23 cellular contexts compared by ENCODE assay signal in the genomic region with DNA sequence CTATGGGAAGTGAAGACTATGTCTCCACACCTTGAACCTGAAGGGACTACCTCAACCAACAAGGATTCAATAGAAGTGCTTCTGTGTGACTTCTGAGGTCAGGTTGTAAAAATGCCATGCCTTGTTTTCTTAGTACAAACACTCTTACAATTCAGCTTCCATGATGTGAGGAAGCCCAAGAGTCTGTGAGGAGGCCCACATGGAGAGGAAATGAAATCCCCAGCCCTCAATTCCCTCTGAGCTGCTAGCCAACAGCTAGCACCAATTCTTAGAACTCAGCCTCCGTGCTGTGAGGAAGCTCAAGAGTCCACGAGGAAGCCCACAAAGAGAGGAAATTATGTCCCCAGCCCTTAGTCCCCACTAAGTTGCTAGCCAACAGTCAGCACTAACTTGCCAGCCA. TPM values are rescaled to one million over a fixed set of nuclear protein-coding genes. Genes with fewer than 3 reads are reported as not detected.
DNase-seq lines count a peak whose midpoint lies in the region; ATAC-seq, FAIRE-seq and TF ChIP-seq lines count a peak whose summit lies in the region.
"Had no signal": no experiment of that assay in that cellular context is flagged by ENCODE, and none has a peak within 500 bp of the region (broad histone marks: within the 10 kb centered on the region; RNA-seq: fewer than 3 reads in every experiment).

No MANE protein-coding gene starts in this region.

- peaks cover 23% of the 10 kb centered on the region; the same call in 2 of the 3 replicates for H3K36me3 Mint-ChIP-seq in GM23338 (ENCODE audit: low read depth)

- DNase-seq in GM23338 (ENCODE audit: low spot score) (no peak), GM12878 (ENCODE audit: low read depth, low spot score) (no peak), SHP77 treated with DMSO at 0.1 percent for 48 hours (lab: John Stamatoyannopoulos, UW) (no peak), stomach (no peak)
- DNase-seq: 8988T; ACHN; AML-193; BE2C; CD4-positive, alpha-beta T cell; CD8-positive, alpha-beta memory T cell; DMS 273 treated with DMSO at 0.1 percent for 48 hours; DMS79; EL; GF-D8; H9 had no signal

- peaks cover 10% of the 10 kb centered on the region for H3K27me3 Mint-ChIP-seq in GM23338 (ENCODE audit: insufficient read depth, low read depth, poor library complexity)

- no peak for TF ChIP-seq EP300 in GM12878 (IDR thresholded peaks at IDR 0.05; ENCODE audit: borderline replicate concordance in 1 of 2, control insufficient read depth in 1 of 2, low read depth in 2 of 2, low read length in 2 of 2)
- no peak for TF ChIP-seq EP300 in stomach (IDR thresholded peaks at IDR 0.05)

- H3K9ac ChIP-seq in GM12878 (ENCODE audit: control insufficient read depth, insufficient read depth, low read length), result no peak overlapping the region
- H3K9ac ChIP-seq: BLaER1 treated with 17β-estradiol and CSF1 and Interleukin-3, amounts not matched to agents 10 nM and 100 nM had no signal

- no TSS peak for BruUV-seq in GM12878 (replicated peaks; lab: Mats Ljungman, UMichigan)

- H4K20me1 ChIP-seq in GM23338 (replicated peaks; ENCODE audit: insufficient read depth) (no peaks in the 10 kb centered on the region), GM12878 (ENCODE audit: control insufficient read depth, insufficient read depth) (no peaks in the 10 kb centered on the region)
- H4K20me1 ChIP-seq: BLaER1 treated with 17β-estradiol and CSF1 and Interleukin-3, amounts not matched to agents 10 nM and 100 nM had no signal

- SMC1A ChIA-PET in GM12878 (lab: Charles Lee; ENCODE audit: uncharacterized antibody, unreplicated experiment), result interaction anchor here (1.2 kb wide), 1 partner anchor 85 kb away, joined by 3 read pairs; no protein-coding TSS in a partner anchor

- H3F3A ChIP-seq in GM23338 (replicated peaks; ENCODE audit: low read depth), result no peaks in the 10 kb centered on the region

- H3K27me3 ChIP-seq in GM23338 (ENCODE audit: insufficient read depth) (no peaks in the 10 kb centered on the region), GM12878 (replicated peaks in 1 of 2; ENCODE audit: control insufficient read depth in 2 of 2, insufficient read depth in 2 of 2, low read length in 1 of 2) (no peaks in the 10 kb centered on the region), stomach (no peaks in the 10 kb centered on the region)
- H3K27me3 ChIP-seq: BE2C; BLaER1 treated with 17β-estradiol and CSF1 and Interleukin-3, amounts not matched to agents 10 nM and 100 nM had no signal

- H3K4me3 ChIP-seq in GM23338, result no peak overlapping the region
- no peak overlapping the region for H3K4me3 ChIP-seq in HEK293 (ENCODE audit: low read depth, low read length)
- no peak overlapping the region for H3K4me3 ChIP-seq in GM12878
- no peak overlapping the region for H3K4me3 ChIP-seq in stomach
- H3K4me3 ChIP-seq: A549; BLaER1 treated with 17β-estradiol and CSF1 and Interleukin-3, amounts not matched to agents 10 nM and 100 nM had no signal

- H3K9me3 Mint-ChIP-seq in GM23338, result peaks cover 40% of the 10 kb centered on the region

- POLR2A ChIA-PET in HEK293 (lab: Yijun Ruan, JAX) (interaction anchor here (0.6 to 1.6 kb wide), 3 partner anchors 10 to 60 kb away, joined by 3 to 7 read pairs (median 4); no protein-coding TSS in a partner anchor), GM12878 (lab: Charles Lee) (interaction anchor here (0.6 kb wide), 1 partner anchor 8 kb away, joined by 5 read pairs; no protein-coding TSS in a partner anchor)

- TF ChIP-seq RAD21 in GM12878 (IDR thresholded peaks at IDR 0.05; ENCODE audit: insufficient read depth, low read depth, low read length), result no peak

- no peak overlapping the region for H3K27ac ChIP-seq in GM23338 (ENCODE audit: low read depth)
- H3K27ac ChIP-seq in HEK293 (ENCODE audit: extremely low read depth, low read depth, low read length), result no peak overlapping the region
- H3K27ac ChIP-seq in GM12878 (ENCODE audit: control insufficient read depth, insufficient read depth), result no peak overlapping the region
- H3K27ac ChIP-seq in stomach, result no peak overlapping the region
- H3K27ac ChIP-seq: A549; BLaER1 treated with 17β-estradiol and CSF1 and Interleukin-3, amounts not matched to agents 10 nM and 100 nM had no signal

- intact Hi-C loops in GM12878 (cut with micrococcal nuclease; ENCODE audit: unreplicated experiment), result no loop called here
- intact Hi-C loops in stomach (cut with DNase I; ENCODE audit: low total_unique reads), result no loop called here

- TF ChIP-seq CTCF in GM23338 (conservative IDR thresholded peaks at IDR 0.05; ENCODE audit: low read depth in 2 of 2), result no peak
- no peak for TF ChIP-seq CTCF in HEK293 (tag by site-specific recombination; IDR thresholded peaks at IDR 0.05)
- TF ChIP-seq CTCF in GM12878 (IDR thresholded peaks at IDR 0.05 in 2 of 3, conservative IDR thresholded peaks at IDR 0.05 in 1 of 3; ENCODE audit: control insufficient read depth in 2 of 3, extremely low read depth in 1 of 3, insufficient read depth in 1 of 3, low read depth in 3 of 3, low read length in 3 of 3), result no peak
- TF ChIP-seq CTCF in stomach (IDR thresholded peaks at IDR 0.05), result no peak

- no peak overlapping the region for H3K4me3 Mint-ChIP-seq in GM23338
- H3K4me3 Mint-ChIP-seq: CD14-positive monocyte; CD4-positive, alpha-beta T cell; CD8-positive, alpha-beta memory T cell; H9 had no signal

- CTCF ChIA-PET in HEK293 (lab: Yijun Ruan, JAX) (interaction anchor here (0.8 to 1.2 kb wide), 2 partner anchors 64 to 247 kb away, joined by 3 read pairs; no protein-coding TSS in a partner anchor), GM12878 (lab: Yijun Ruan, JAX) (interaction anchor here (0.6 to 1.8 kb wide), 3 partner anchors 9 to 60 kb away, joined by 3 to 6 read pairs (median 3); no protein-coding TSS in a partner anchor)

- TF ChIP-seq POLR2A in GM12878 (IDR thresholded peaks at IDR 0.05; ENCODE audit: low read depth, low read length), result no peak
- TF ChIP-seq POLR2A in stomach (IDR thresholded peaks at IDR 0.05), result no peak

- H3K36me3 ChIP-seq in GM23338 (ENCODE audit: insufficient read depth) (peaks cover 8% of the 10 kb centered on the region; the same call in 1 of the 2 replicates), HEK293 (ENCODE audit: control insufficient read depth in 2 of 2, insufficient read depth in 1 of 2, low read length in 2 of 2) (no peaks in the 10 kb centered on the region), GM12878 (ENCODE audit: control insufficient read depth in 2 of 2, insufficient read depth in 2 of 2, low read length in 1 of 2) (no peaks in the 10 kb centered on the region), stomach (no peaks in the 10 kb centered on the region)
- H3K36me3 ChIP-seq: BE2C; BLaER1 treated with 17β-estradiol and CSF1 and Interleukin-3, amounts not matched to agents 10 nM and 100 nM had no signal

- WGBS in GM12878 (ENCODE audit: insufficient coverage, insufficient replicate concordance, low lambda C conversion rate, missing lambda C conversion rate), result 19% methylated on average over 2 of the region's 2 CpGs
- 78 to 94% (median 85%) methylated on average over 2 of the region's 2 CpGs for WGBS in stomach, 5 donors

- H3K9me2 ChIP-seq in GM23338 (ENCODE audit: insufficient read depth), result no peaks in the 10 kb centered on the region

- H3K27ac Mint-ChIP-seq in GM23338, result no peak overlapping the region
- H3K27ac Mint-ChIP-seq: CD4-positive, alpha-beta T cell; CD8-positive, alpha-beta memory T cell; H9 had no signal

- H3K9me3 ChIP-seq in HEK293 (ENCODE audit: control insufficient read depth, insufficient read depth, low read depth, low read length), result peaks cover 4% of the 10 kb centered on the region
- no peaks in the 10 kb centered on the region; the same call in none of the 3 replicates for H3K9me3 ChIP-seq in GM12878 (replicated peaks; ENCODE audit: control insufficient read depth, insufficient read depth, low read length)
- peaks cover 23 to 49% (median 37%) of the 10 kb centered on the region in 4 donors for H3K9me3 ChIP-seq in stomach

- in situ Hi-C loops in GM12878 (cut with MboI), result no loop called here

- H3K4me1 ChIP-seq in GM23338 (ENCODE audit: insufficient read depth), result no peaks in the 10 kb centered on the region
- H3K4me1 ChIP-seq in HEK293 (ENCODE audit: control insufficient read depth, insufficient read depth, low read length), result no peaks in the 10 kb centered on the region
- H3K4me1 ChIP-seq in GM12878 (ENCODE audit: control insufficient read depth, insufficient read depth, low read length), result no peaks in the 10 kb centered on the region
- H3K4me1 ChIP-seq in stomach, result no peaks in the 10 kb centered on the region
- H3K4me1 ChIP-seq: BE2C had no signal

- H3K79me2 ChIP-seq in GM23338 (replicated peaks; ENCODE audit: insufficient read depth), result no peaks in the 10 kb centered on the region
- H3K79me2 ChIP-seq in GM12878 (ENCODE audit: control insufficient read depth, insufficient read depth, low read length), result no peaks in the 10 kb centered on the region

- FAIRE-seq in GM12878 (lab: Jason Lieb, UNC), result no peak
- FAIRE-seq: A549, D721Med, GM12892 had no signal

- H2AFZ ChIP-seq in GM23338 (0 out of 2 replicates have a peak overlapping the region, but pooled peaks have one; percentile 69), GM12878 (ENCODE audit: control insufficient read depth, low read depth, low read length) (no peak overlapping the region)

- peaks cover 5% of the 10 kb centered on the region; the same call in 1 of the 3 replicates for H3K4me1 Mint-ChIP-seq in GM23338
- H3K4me1 Mint-ChIP-seq: CD14-positive monocyte; CD8-positive, alpha-beta memory T cell had no signal

- RAD21 ChIA-PET in GM12878 (lab: Charles Lee; ENCODE audit: unreplicated experiment), result no interaction called here

- ATAC-seq in GM23338, result no peak
- ATAC-seq in GM12878, result no peak
- ATAC-seq in HG03139 (IDR thresholded peaks at IDR 0.05; ENCODE audit: unreplicated experiment), result no peak
- ATAC-seq: A549 had no signal

- H3K4me2 ChIP-seq in GM23338 (no peak overlapping the region), GM12878 (ENCODE audit: control insufficient read depth, insufficient read depth) (no peak overlapping the region)
- H3K4me2 ChIP-seq: A549; BLaER1 treated with 17β-estradiol and CSF1 and Interleukin-3, amounts not matched to agents 10 nM and 100 nM had no signal

RNA-seq across cellular contexts. Expression of a gene that starts 12.6 kb away (rescaled TPM):
- 5.7 and 11.8 TPM in 2 replicates for total RNA-seq in GM23338 (2014; rRNA removed; shearing (Covaris generic))
- polyA plus RNA-seq in GM23338 (2016; fragmentation: Nextera tagmentation; extraction: Ambion mirVana), result 1.6 and 2.0 TPM in 2 replicates
- total RNA-seq in GM12878 (2013; cell fraction: nucleolus; rRNA removed), result 0.44 and 0.67 TPM in 2 replicates
- total RNA-seq in GM12878 (2014; rRNA removed), result under 0.01 and 0.05 TPM in 2 replicates
- 0.04 TPM in 1 of 2 replicates, not detected in the other for total RNA-seq in GM12878 (2014; rRNA removed; fragmentation: Illumina TruSeq; extraction: Trizol)
- total RNA-seq in GM12878 (2021), result 0.28 and 0.51 TPM in 2 replicates
- polyA plus RNA-seq in GM12878 (2011; ENCODE audit: low read depth), result 0.07 TPM
- polyA plus RNA-seq in GM12878 (2011; rRNA removed), result 0.05 TPM in 1 of 2 replicates, not detected in the other
- 0.09 and 0.17 TPM in 2 replicates for polyA plus RNA-seq in GM12878 (2011; cell fraction: cytosol; rRNA removed)
- 0.16 and 0.37 TPM in 2 replicates for polyA plus RNA-seq in GM12878 (2011; cell fraction: nucleus; rRNA removed)
- polyA plus RNA-seq in GM12878 (2012), result 0.52 and 0.73 TPM in 2 replicates
- 0.01 TPM in 1 of 2 replicates, not detected in the other for polyA plus RNA-seq in GM12878 (2014; fragmentation: Illumina TruSeq; extraction: Trizol)
- polyA plus RNA-seq in GM12878 (2014; fragmentation: Nextera tagmentation; extraction: Ambion mirVana), result not detected
- 0.14 and 0.27 TPM in 2 replicates for polyA plus RNA-seq in GM12878 (2014; rRNA removed)
- polyA plus RNA-seq in GM12878 (2016; fragmentation: Nextera tagmentation; extraction: Ambion mirVana), result under 1 TPM in 1 of 2 experiments, not detected in 1; 0.03 TPM
- polyA minus RNA-seq in GM12878 (2011; rRNA and poly(A)+ RNA removed), result 0.10 TPM in 1 of 2 replicates, not detected in the other
- 0.21 TPM in 1 of 2 replicates, not detected in the other for polyA minus RNA-seq in GM12878 (2011; cell fraction: cytosol; rRNA and poly(A)+ RNA removed)
- under 0.01 and 0.10 TPM in 2 replicates for polyA minus RNA-seq in GM12878 (2011; cell fraction: nucleus; rRNA and poly(A)+ RNA removed)
- 10 to 100 TPM in 1 of 5 donors, 1 to 10 TPM in 1, under 1 TPM in 2, not detected in 1; 0.45 to 23.5 (median 1.1) TPM for total RNA-seq in stomach
- 1 to 10 TPM; 1.1 to 3.5 (median 2.8) TPM for polyA plus RNA-seq in stomach
- total RNA-seq: H4 had no signal
- polyA plus RNA-seq: CD14-positive monocyte; CD8-positive, alpha-beta memory T cell had no signal

RNA-seq across cellular contexts. Expression of a gene that starts 27.8 kb away (rescaled TPM):
- total RNA-seq in GM23338 (2014; rRNA removed; shearing (Covaris generic)), result 1.3 TPM in 1 of 2 replicates, not detected in the other
- polyA plus RNA-seq in GM23338 (2016; fragmentation: Nextera tagmentation; extraction: Ambion mirVana), result 2.3 and 2.5 TPM in 2 replicates
- not detected in 2 replicates for total RNA-seq in GM12878 (2013; cell fraction: nucleolus; rRNA removed)
- not detected in 2 replicates for total RNA-seq in GM12878 (2014; rRNA removed)
- not detected in 2 replicates for total RNA-seq in GM12878 (2014; rRNA removed; fragmentation: Illumina TruSeq; extraction: Trizol)
- total RNA-seq in GM12878 (2021), result 0.16 TPM in 1 of 2 replicates, not detected in the other
- polyA plus RNA-seq in GM12878 (2011; ENCODE audit: low read depth), result not detected
- not detected in 2 replicates for polyA plus RNA-seq in GM12878 (2011; rRNA removed)
- not detected in 2 replicates for polyA plus RNA-seq in GM12878 (2011; cell fraction: cytosol; rRNA removed)
- not detected in 2 replicates for polyA plus RNA-seq in GM12878 (2011; cell fraction: nucleus; rRNA removed)
- polyA plus RNA-seq in GM12878 (2012), result 0.11 and 0.22 TPM in 2 replicates
- polyA plus RNA-seq in GM12878 (2014; fragmentation: Illumina TruSeq; extraction: Trizol), result not detected in 2 replicates
- polyA plus RNA-seq in GM12878 (2014; fragmentation: Nextera tagmentation; extraction: Ambion mirVana), result not detected
- polyA plus RNA-seq in GM12878 (2014; rRNA removed), result 0.23 TPM in 1 of 2 replicates, not detected in the other
- polyA plus RNA-seq in GM12878 (2016; fragmentation: Nextera tagmentation; extraction: Ambion mirVana), result under 1 TPM; 0.11 to 0.14 TPM
- not detected in 2 replicates for polyA minus RNA-seq in GM12878 (2011; rRNA and poly(A)+ RNA removed)
- polyA minus RNA-seq in GM12878 (2011; cell fraction: cytosol; rRNA and poly(A)+ RNA removed), result not detected in 2 replicates
- not detected in 2 replicates for polyA minus RNA-seq in GM12878 (2011; cell fraction: nucleus; rRNA and poly(A)+ RNA removed)
- 1 to 10 TPM in 2 of 5 donors, not detected in 3; 2.6 to 3.1 TPM for total RNA-seq in stomach
- 10 to 100 TPM in 1 of 3 donors, 1 to 10 TPM in 2; 2.0 to 46.8 (median 5.0) TPM for polyA plus RNA-seq in stomach
- total RNA-seq: CD4-positive, alpha-beta T cell; CD8-positive, alpha-beta memory T cell had no signal
- polyA plus RNA-seq: CD8-positive, alpha-beta memory T cell had no signal

RNA-seq across cellular contexts. Expression of a gene that starts 55.1 kb away (rescaled TPM):
- total RNA-seq in GM23338 (2014; rRNA removed; shearing (Covaris generic)), result 42.6 and 60.4 TPM in 2 replicates
- polyA plus RNA-seq in GM23338 (2016; fragmentation: Nextera tagmentation; extraction: Ambion mirVana) (38.8 and 41.1 TPM in 2 replicates), GM12878 (2011; rRNA removed) (16.0 and 26.4 TPM in 2 replicates), GM12878 (2014; fragmentation: Illumina TruSeq; extraction: Trizol) (8.6 and 18.8 TPM in 2 replicates), GM12878 (2014; fragmentation: Nextera tagmentation; extraction: Ambion mirVana) (1 to 10 TPM; 1.3 to 1.6 TPM), GM12878 (2014; rRNA removed) (26.6 and 28.7 TPM in 2 replicates), GM12878 (2016; fragmentation: Nextera tagmentation; extraction: Ambion mirVana) (10 to 100 TPM; 25.6 to 31.9 TPM), stomach (10 to 100 TPM; 46.3 to 63.7 (median 48.8) TPM)
- total RNA-seq in GM12878 (2013; cell fraction: nucleolus; rRNA removed), result 43.7 and 54.0 TPM in 2 replicates
- total RNA-seq in GM12878 (2014; rRNA removed) (18.5 and 24.6 TPM in 2 replicates), GM12878 (2014; rRNA removed; fragmentation: Illumina TruSeq; extraction: Trizol) (11.0 and 13.9 TPM in 2 replicates), GM12878 (2021) (28.2 and 29.9 TPM in 2 replicates), stomach (100 to 1,000 TPM in 2 of 5 donors, 10 to 100 TPM in 3; 39.3 to 229 (median 75.9) TPM)
- 13.5 TPM for polyA plus RNA-seq in GM12878 (2011; ENCODE audit: low read depth)
- polyA plus RNA-seq in GM12878 (2011; cell fraction: cytosol; rRNA removed), result 29.0 and 32.3 TPM in 2 replicates
- 58.9 and 66.4 TPM in 2 replicates for polyA plus RNA-seq in GM12878 (2011; cell fraction: nucleus; rRNA removed)
- 21.4 and 25.9 TPM in 2 replicates for polyA plus RNA-seq in GM12878 (2012)
- 21.4 and 34.4 TPM in 2 replicates for polyA minus RNA-seq in GM12878 (2011; rRNA and poly(A)+ RNA removed)
- 7.7 and 7.9 TPM in 2 replicates for polyA minus RNA-seq in GM12878 (2011; cell fraction: cytosol; rRNA and poly(A)+ RNA removed)
- 17.8 and 26.8 TPM in 2 replicates for polyA minus RNA-seq in GM12878 (2011; cell fraction: nucleus; rRNA and poly(A)+ RNA removed)
